10 cellular contexts compared by ENCODE assay signal in genomic region chr1:209650454-209650853, GRCh38. TPM values are rescaled to one million over a fixed set of nuclear protein-coding genes. Genes with fewer than 3 reads are reported as not detected.
DNase-seq lines count a peak whose midpoint lies in the region; ATAC-seq lines count a peak whose summit lies in the region.
"Had no signal": no experiment of that assay in that cellular context is flagged by ENCODE, and none has a peak within 500 bp of the region (broad histone marks: within the 10 kb centered on the region; RNA-seq: fewer than 3 reads in every experiment).

No MANE protein-coding gene starts in this region.

- H3K9me3 Mint-ChIP-seq in activated T-helper 17 cell treated with anti-CD3 and anti-CD28 coated beads, Interleukin-2, amount 50 U/mL, for 72 hours: no peaks in the 10 kb centered on the region
- H3K9me3 Mint-ChIP-seq: naive B cell had no signal

- peak overlapping the region in 7 of 10 experiments; percentile 30 to 63 (median 48); a peak in 13 of 20 replicates for H3K4me3 ChIP-seq in BLaER1 treated with 17β-estradiol and CSF1 and Interleukin-3, amounts not matched to agents 10 nM and 100 nM
- peak overlapping the region; percentile 62 for H3K4me3 ChIP-seq in mucosa of stomach (ENCODE audit: low read length)

- peak overlapping the region; percentile 83 to 99 (median 95) for H3K4me2 ChIP-seq in BLaER1 treated with 17β-estradiol and CSF1 and Interleukin-3, amounts not matched to agents 10 nM and 100 nM

- DNase-seq in M059J (ENCODE audit: low read depth) (peak; percentile 87), HUDEP-2 (lab: John Stamatoyannopoulos, UW; ENCODE audit: unreplicated experiment in 76 of 76) (no peak)
- no peak for DNase-seq in stimulated activated CD4-positive, alpha-beta T cell treated with anti-CD3 and anti-CD28 coated beads, Interleukin-12 subunit alpha, Interleukin-12 subunit beta, amount 100 ng/mL, for 4 hours
- DNase-seq: naive B cell, NCI-H510A treated with DMSO at 0.1 percent for 48 hours had no signal

- H3K4me1 ChIP-seq in BLaER1 treated with 17β-estradiol and CSF1 and Interleukin-3, amounts not matched to agents 10 nM and 100 nM: peaks cover 76 to 100% (median 95%) of the 10 kb centered on the region in 10 experiments
- H3K4me1 ChIP-seq in mucosa of stomach (ENCODE audit: control insufficient read depth, insufficient read depth, low read length): peaks cover 75% of the 10 kb centered on the region

- peaks cover 30% of the 10 kb centered on the region for H3K4me1 Mint-ChIP-seq in activated T-helper 17 cell treated with anti-CD3 and anti-CD28 coated beads, Interleukin-2, amount 50 U/mL, for 72 hours
- H3K4me1 Mint-ChIP-seq: naive B cell had no signal

- H3K27me3 ChIP-seq in BLaER1 treated with 17β-estradiol and CSF1 and Interleukin-3, amounts not matched to agents 10 nM and 100 nM: no peaks in the 10 kb centered on the region
- H3K27me3 ChIP-seq in mucosa of stomach (ENCODE audit: control insufficient read depth, insufficient read depth, low read length): no peaks in the 10 kb centered on the region

- no peaks in the 10 kb centered on the region for H3K36me3 ChIP-seq in BLaER1 treated with 17β-estradiol and CSF1 and Interleukin-3, amounts not matched to agents 10 nM and 100 nM
- no peaks in the 10 kb centered on the region for H3K36me3 ChIP-seq in mucosa of stomach (ENCODE audit: control insufficient read depth, insufficient read depth, low read length)

- H3K9ac ChIP-seq in BLaER1 treated with 17β-estradiol and CSF1 and Interleukin-3, amounts not matched to agents 10 nM and 100 nM: peak overlapping the region in 10 of 11 experiments; percentile 8 to 82 (median 64); a peak in 16 of 22 replicates
- peak overlapping the region; percentile 96 for H3K9ac ChIP-seq in mucosa of stomach (ENCODE audit: low read length)

- peak overlapping the region; percentile 54 for H3K27ac Mint-ChIP-seq in activated T-helper 17 cell treated with anti-CD3 and anti-CD28 coated beads, Interleukin-2, amount 50 U/mL, for 72 hours
- H3K27ac Mint-ChIP-seq: naive B cell had no signal

- peak overlapping the region; percentile 59 for H3K4me3 Mint-ChIP-seq in activated T-helper 17 cell treated with anti-CD3 and anti-CD28 coated beads, Interleukin-2, amount 50 U/mL, for 72 hours
- H3K4me3 Mint-ChIP-seq: naive B cell had no signal

- ATAC-seq in activated T-helper 17 cell treated with anti-CD3 and anti-CD28 coated beads, Interleukin-2, amount 50 U/mL, for 72 hours (replicated peaks): no peak
- ATAC-seq in GM19455 (IDR thresholded peaks at IDR 0.05; ENCODE audit: unreplicated experiment) (no peak), GM19452 (IDR thresholded peaks at IDR 0.05; ENCODE audit: unreplicated experiment) (no peak)

- no peaks in the 10 kb centered on the region for H3K9me3 ChIP-seq in BLaER1 treated with 17β-estradiol and CSF1 and Interleukin-3, amounts not matched to agents 10 nM and 100 nM (replicated peaks in 1 of 11)
- no peaks in the 10 kb centered on the region for H3K9me3 ChIP-seq in mucosa of stomach (ENCODE audit: control insufficient read depth, low read length)

- H3K27me3 Mint-ChIP-seq in activated T-helper 17 cell treated with anti-CD3 and anti-CD28 coated beads, Interleukin-2, amount 50 U/mL, for 72 hours: no peaks in the 10 kb centered on the region

- H4K20me1 ChIP-seq in BLaER1 treated with 17β-estradiol and CSF1 and Interleukin-3, amounts not matched to agents 10 nM and 100 nM: no peaks in the 10 kb centered on the region

- H3K27ac ChIP-seq in BLaER1 treated with 17β-estradiol and CSF1 and Interleukin-3, amounts not matched to agents 10 nM and 100 nM: peak overlapping the region; percentile 33 to 93 (median 84); a peak in 21 of 22 replicates

- H3K36me3 Mint-ChIP-seq in activated T-helper 17 cell treated with anti-CD3 and anti-CD28 coated beads, Interleukin-2, amount 50 U/mL, for 72 hours (ENCODE audit: low read depth): no peaks in the 10 kb centered on the region
- H3K36me3 Mint-ChIP-seq: naive B cell had no signal

RNA-seq across cellular contexts. Expression of gene LAMB3, which starts 1.8 kb away (rescaled TPM):
- total RNA-seq in M059J (2014; rRNA removed; shearing (Covaris generic)): 31.5 and 62.2 TPM in 2 replicates
- total RNA-seq in activated T-helper 17 cell treated with anti-CD3 and anti-CD28 coated beads, Interleukin-2, amount 50 U/mL, for 72 hours: 10 to 100 TPM in 1 of 2 donors, 1 to 10 TPM in 1; 7.2 to 11.9 TPM

RNA-seq across cellular contexts. Expression of gene G0S2, which starts 24.8 kb away (rescaled TPM):
- total RNA-seq in M059J (2014; rRNA removed; shearing (Covaris generic)): 267 and 322 TPM in 2 replicates
- total RNA-seq in activated T-helper 17 cell treated with anti-CD3 and anti-CD28 coated beads, Interleukin-2, amount 50 U/mL, for 72 hours: 10 to 100 TPM; 16.1 to 17.1 TPM

RNA-seq across cellular contexts. Expression of gene HSD11B1, which starts 54.2 kb away (rescaled TPM):
- total RNA-seq in M059J (2014; rRNA removed; shearing (Covaris generic)): 1.9 and 4.3 TPM in 2 replicates
- total RNA-seq in activated T-helper 17 cell treated with anti-CD3 and anti-CD28 coated beads, Interleukin-2, amount 50 U/mL, for 72 hours: 1 to 10 TPM; 2.4 to 9.7 TPM

Comparison
In these comparisons a context has a peak if more than half of its experiments do, and no peak if none do; other contexts are left out.
1. RNA of gene G0S2, which starts 24.8 kb away (total RNA-seq): 267 to 322 TPM in M059J; 16.1 to 17.1 TPM in activated T-helper 17 cell treated with anti-CD3 and anti-CD28 coated beads, Interleukin-2, amount 50 U/mL, for 72 hours; every median in the first group is over 10 times any median in the second.